8 cellular contexts compared by ENCODE assay signal in genomic region chr5:66958984-66959641, GRCh38.
DNase-seq lines count a peak whose midpoint lies in the region; ATAC-seq and TF ChIP-seq lines count a peak whose summit lies in the region.

No MANE protein-coding gene starts in this region.

- DNase-seq in H7: peak; percentile 18
- peak; percentile 81 for DNase-seq in astrocyte of the spinal cord (ENCODE audit: low read depth, low spot score)
- DNase-seq in iPS-NIHi7 (ENCODE audit: extremely low spot score): peak; percentile 33
- peak; percentile 59 for DNase-seq in skeletal muscle cell (ENCODE audit: low read depth)
- DNase-seq in stimulated activated CD4-positive, alpha-beta T cell treated with anti-CD3 and anti-CD28 coated beads, Interleukin-1b, Interleukin-23, amount 100 ng/mL, for 48 hours: no peak

- TF ChIP-seq CTCF in astrocyte of the spinal cord (IDR thresholded peaks at IDR 0.05; ENCODE audit: low read depth, low read length): no peak

- ATAC-seq in HG03460 (IDR thresholded peaks at IDR 0.05; ENCODE audit: unreplicated experiment) (no peak), HG02798 (IDR thresholded peaks at IDR 0.05; ENCODE audit: poor library complexity, unreplicated experiment) (no peak), HG03520 (IDR thresholded peaks at IDR 0.05; ENCODE audit: unreplicated experiment) (no peak)

- in situ Hi-C loops in astrocyte of the spinal cord (cut with HindIII; ENCODE audit: low sequenced_read_pairs): no loop called here

- no peaks in the 10 kb centered on the region for H3K36me3 ChIP-seq in H7 (replicated peaks; ENCODE audit: control insufficient read depth, insufficient read depth, low read length)

- H3K27me3 ChIP-seq in H7 (ENCODE audit: control insufficient read depth, insufficient read depth, low read length): no peaks in the 10 kb centered on the region

- H3K4me3 ChIP-seq in H7 (ENCODE audit: insufficient read depth, low read depth, low read length) (peak overlapping the region; percentile 6; the same call in 1 of the 2 replicates), astrocyte of the spinal cord (ENCODE audit: low read depth, low read length) (peak overlapping the region; percentile 56), skeletal muscle cell (ENCODE audit: low read depth, low read length) (peak overlapping the region; percentile 55)

Comparison
In these comparisons a context has a peak if more than half of its experiments do, and no peak if none do; other contexts are left out.
1. H3K4me3 ChIP-seq: peak in every context shown above with its lines; median percentile 56 in astrocyte of the spinal cord; 55 in skeletal muscle cell; 6 in H7.